18 cellular contexts compared by ENCODE assay signal in the genomic region with DNA sequence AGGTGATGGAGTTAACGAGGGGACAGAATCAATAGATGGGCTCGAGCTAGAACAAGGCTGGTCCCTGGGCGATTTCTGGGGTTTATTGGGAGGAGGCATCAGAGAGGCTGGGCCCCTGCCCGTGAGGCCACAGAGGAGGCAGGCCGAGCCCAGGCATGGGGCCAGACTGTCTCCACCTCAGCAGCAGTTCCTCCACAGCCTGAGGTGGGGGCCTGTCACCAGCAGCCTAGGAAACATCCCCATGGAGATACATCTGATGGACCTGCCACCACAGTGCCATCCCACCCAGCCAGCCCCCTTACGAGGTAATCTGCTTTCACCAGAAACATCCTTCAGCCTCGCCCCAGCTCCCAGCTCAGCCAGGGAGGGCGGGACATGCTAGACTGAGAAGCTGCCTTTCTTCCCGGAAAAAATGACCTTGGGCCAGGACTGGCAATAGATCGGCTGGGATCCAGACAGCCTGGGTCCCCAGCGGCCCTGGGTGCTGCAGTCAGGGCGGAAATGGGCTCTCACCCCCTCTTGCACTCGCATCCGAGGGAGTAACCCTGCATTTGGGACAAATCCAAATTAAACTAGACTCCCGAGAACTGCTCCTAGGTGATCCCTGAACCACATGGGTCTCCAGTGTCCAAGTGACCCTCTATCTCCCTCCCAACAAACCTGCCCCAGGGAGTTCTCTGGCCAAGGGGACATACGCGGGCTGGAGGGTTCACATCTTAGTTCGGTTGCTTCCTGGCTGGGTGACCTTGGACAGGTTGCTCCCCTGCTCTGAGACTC. TPM values are rescaled to one million over a fixed set of nuclear protein-coding genes. Genes with fewer than 3 reads are reported as not detected.
DNase-seq lines count a peak whose midpoint lies in the region; ATAC-seq and TF ChIP-seq lines count a peak whose summit lies in the region.
"Had no signal": no experiment of that assay in that cellular context is flagged by ENCODE, and none has a peak within 500 bp of the region (broad histone marks: within the 10 kb centered on the region; RNA-seq: fewer than 3 reads in every experiment).

No MANE protein-coding gene starts in this region.

- H3K18ac ChIP-seq in IMR-90 (ENCODE audit: low read depth, low read length), result no peak overlapping the region

- CTCF ChIA-PET in IMR-90 (lab: Yijun Ruan, JAX), result no interaction called here

- H3K9me1 ChIP-seq in IMR-90 (ENCODE audit: insufficient read depth, low read length), result no peaks in the 10 kb centered on the region

- no peak for TF ChIP-seq EP300 in transverse colon (IDR thresholded peaks at IDR 0.05; ENCODE audit: low read depth)

- H3K56ac ChIP-seq in IMR-90 (ENCODE audit: extremely low read depth, insufficient read depth, low read length), result no peak overlapping the region

- H3K27ac ChIP-seq in IMR-90 (ENCODE audit: insufficient read depth, low read length) (no peak overlapping the region), body of pancreas (no peak overlapping the region), transverse colon (no peak overlapping the region)
- H3K27ac ChIP-seq: A549 had no signal

- H3K23ac ChIP-seq in IMR-90 (ENCODE audit: low read depth, low read length), result no peak overlapping the region

- no TSS peak for BruUV-seq in IMR-90 (replicated peaks; lab: Mats Ljungman, UMichigan)

- TF ChIP-seq CTCF in IMR-90 (conservative IDR thresholded peaks at IDR 0.05; ENCODE audit: low read depth, low read length) (no peak), body of pancreas (IDR thresholded peaks at IDR 0.05) (no peak), mucosa of descending colon (IDR thresholded peaks at IDR 0.05) (no peak), transverse colon (IDR thresholded peaks at IDR 0.05) (no peak)

- no peaks in the 10 kb centered on the region for H3K36me3 ChIP-seq in IMR-90 (ENCODE audit: control insufficient read depth, insufficient read depth, low read length)
- H3K36me3 ChIP-seq in body of pancreas (replicated peaks in 1 of 2; ENCODE audit: insufficient read depth in 1 of 2, low read depth in 2 of 2), result no peaks in the 10 kb centered on the region
- no peaks in the 10 kb centered on the region for H3K36me3 ChIP-seq in mucosa of descending colon (ENCODE audit: low read depth)
- no peaks in the 10 kb centered on the region for H3K36me3 ChIP-seq in transverse colon

- peaks cover 93% of the 10 kb centered on the region for H3K27me3 ChIP-seq in IMR-90 (ENCODE audit: control insufficient read depth, insufficient read depth, low read length)
- H3K27me3 ChIP-seq in body of pancreas, result no peaks in the 10 kb centered on the region
- H3K27me3 ChIP-seq in transverse colon, result peaks cover 36% of the 10 kb centered on the region

- H2BK20ac ChIP-seq in IMR-90 (ENCODE audit: low read depth, low read length), result no peak overlapping the region

- no peak overlapping the region for H2BK5ac ChIP-seq in IMR-90 (ENCODE audit: low read depth, low read length, poor library complexity, severe bottlenecking)

- no peak overlapping the region for H2BK120ac ChIP-seq in IMR-90 (ENCODE audit: low read depth, low read length)

- no peak overlapping the region for H3K14ac ChIP-seq in IMR-90 (replicated peaks; ENCODE audit: low read depth, low read length)

- H3K4me3 ChIP-seq in IMR-90 (ENCODE audit: insufficient read depth, low read depth, low read length), result no peak overlapping the region
- no peak overlapping the region for H3K4me3 ChIP-seq in body of pancreas
- no peak overlapping the region for H3K4me3 ChIP-seq in mucosa of descending colon
- H3K4me3 ChIP-seq in transverse colon, result no peak overlapping the region
- H3K4me3 ChIP-seq: A549 had no signal

- no peak overlapping the region for H4K5ac ChIP-seq in IMR-90 (ENCODE audit: low read depth, low read length)

- no peak overlapping the region for H3K9ac ChIP-seq in IMR-90 (ENCODE audit: low read depth, low read length)

- intact Hi-C loops in IMR-90 (cut with micrococcal nuclease), result no loop called here
- intact Hi-C loops in body of pancreas (cut with DNase I), result no loop called here
- intact Hi-C loops in mucosa of descending colon (cut with DNase I, micrococcal nuclease), result no loop called here
- intact Hi-C loops in transverse colon (cut with DNase I; ENCODE audit: low total_unique reads), result no loop called here

- POLR2A ChIA-PET in IMR-90 (lab: Charles Lee; ENCODE audit: unreplicated experiment), result no interaction called here

- H2AK9ac ChIP-seq in IMR-90 (replicated peaks; ENCODE audit: low read depth, low read length, poor library complexity), result peak overlapping the region; percentile 28

- no peaks in the 10 kb centered on the region for H3K79me1 ChIP-seq in IMR-90 (ENCODE audit: low read depth in 1 of 2, low read length in 2 of 2)

- no peak overlapping the region for H4K8ac ChIP-seq in IMR-90 (ENCODE audit: low read depth in 2 of 2, low read length in 2 of 2)

- no peak for TF ChIP-seq RAD21 in IMR-90 (IDR thresholded peaks at IDR 0.05; ENCODE audit: low read length)

- in situ Hi-C loops in IMR-90 (cut with MboI; ENCODE audit: low sequenced_read_pairs), result no loop called here
- in situ Hi-C loops in transverse colon (cut with MboI; ENCODE audit: low pct_ligation_motif_present in 1 of 4, low pct_unique_long_range_greater_than_20kb in 1 of 4, low sequenced_read_pairs in 3 of 4), result no loop called here

- H2AK5ac ChIP-seq in IMR-90 (ENCODE audit: low read depth, low read length), result no peak overlapping the region

- TF ChIP-seq POLR2A in IMR-90 (IDR thresholded peaks at IDR 0.05; ENCODE audit: low read depth, low read length), result no peak
- no peak for TF ChIP-seq POLR2A in body of pancreas (IDR thresholded peaks at IDR 0.05)
- TF ChIP-seq POLR2A in transverse colon (IDR thresholded peaks at IDR 0.05), result no peak

- H3K4me1 ChIP-seq in IMR-90 (ENCODE audit: control insufficient read depth, insufficient read depth, low read length) (no peaks in the 10 kb centered on the region), body of pancreas (peaks cover 22% of the 10 kb centered on the region), mucosa of descending colon (ENCODE audit: low read depth) (peaks cover 20% of the 10 kb centered on the region), transverse colon (peaks cover 0 to 20% (median 9%) of the 10 kb centered on the region in 4 donors)
- H3K4me1 ChIP-seq: A549 had no signal

- H2AFZ ChIP-seq in IMR-90 (replicated peaks; ENCODE audit: low read length, poor library complexity), result peak overlapping the region; percentile 21

- dilution Hi-C loops in IMR-90 (cut with HindIII; ENCODE audit: low sequenced_read_pairs, unreplicated experiment), result no loop called here

- 56% methylated on average over 10 of the region's 18 CpGs; no CpG with 5 or more reads in 1 of the 2 experiments for WGBS in IMR-90 (ENCODE audit: extremely low coverage in 2 of 2, insufficient read length in 1 of 2), 2 experiments
- 15 to 17% methylated on average over 12 to 18 of the region's 18 CpGs for WGBS in body of pancreas, 2 donors
- 64% methylated on average over 15 of the region's 18 CpGs; no CpG with 5 or more reads in 1 of the 2 donors for WGBS in transverse colon (ENCODE audit: low coverage in 1 of 2), 2 donors

- H3K9me3 ChIP-seq in IMR-90 (ENCODE audit: control insufficient read depth, insufficient read depth, low read length) (no peaks in the 10 kb centered on the region), body of pancreas (no peaks in the 10 kb centered on the region), mucosa of descending colon (no peaks in the 10 kb centered on the region), transverse colon (no peaks in the 10 kb centered on the region)
- H3K9me3 ChIP-seq: A549 had no signal

- no peak for ATAC-seq in IMR-90 (ENCODE audit: low read depth)
- ATAC-seq in body of pancreas, result peak; percentile 68
- ATAC-seq in mucosa of descending colon, result peak; percentile 32
- ATAC-seq in HG03196 (IDR thresholded peaks at IDR 0.05; ENCODE audit: unreplicated experiment), result no peak
- ATAC-seq: A549; CD8-positive, alpha-beta T cell; HCT116; HepG2 had no signal

- H4K91ac ChIP-seq in IMR-90 (ENCODE audit: insufficient read depth, low read depth, low read length), result no peak overlapping the region

- DNase-seq in IMR-90 (no peak), body of pancreas (peak; percentile 41 to 64 (median 60)), mucosa of descending colon (peak in 2 of 3 donors; percentile 26 to 51), transverse colon (peak; percentile 27), HT-29 (ENCODE audit: low spot score) (no peak), NCI-H1105 treated with DMSO at 0.1 percent for 48 hours (lab: John Stamatoyannopoulos, UW) (no peak)
- DNase-seq: CD8-positive, alpha-beta T cell; COR-L47; DMS153; DMS79 treated with DMSO at 0.1 percent for 48 hours; EL had no signal

- no peak overlapping the region for H3K4ac ChIP-seq in IMR-90 (ENCODE audit: low read depth, low read length)

- H4K20me1 ChIP-seq in IMR-90 (ENCODE audit: insufficient read depth, low read length), result no peaks in the 10 kb centered on the region

- no peak overlapping the region for H3K4me2 ChIP-seq in IMR-90 (ENCODE audit: low read depth, low read length)
- H3K4me2 ChIP-seq: A549 had no signal

- no peak overlapping the region for H2BK15ac ChIP-seq in IMR-90 (ENCODE audit: low read depth, low read length)

TF ChIP-seq in IMR-90, 13 proteins besides CTCF, POLR2A, EP300 and RAD21 (continues in another document):
- TF ChIP-seq MXI1 (IDR thresholded peaks at IDR 0.05; ENCODE audit: borderline replicate concordance, low read depth, low read length), result no peak
- no peak for TF ChIP-seq RFX5 (IDR thresholded peaks at IDR 0.05; ENCODE audit: low read depth, low read length)
- TF ChIP-seq, protein P1, sequence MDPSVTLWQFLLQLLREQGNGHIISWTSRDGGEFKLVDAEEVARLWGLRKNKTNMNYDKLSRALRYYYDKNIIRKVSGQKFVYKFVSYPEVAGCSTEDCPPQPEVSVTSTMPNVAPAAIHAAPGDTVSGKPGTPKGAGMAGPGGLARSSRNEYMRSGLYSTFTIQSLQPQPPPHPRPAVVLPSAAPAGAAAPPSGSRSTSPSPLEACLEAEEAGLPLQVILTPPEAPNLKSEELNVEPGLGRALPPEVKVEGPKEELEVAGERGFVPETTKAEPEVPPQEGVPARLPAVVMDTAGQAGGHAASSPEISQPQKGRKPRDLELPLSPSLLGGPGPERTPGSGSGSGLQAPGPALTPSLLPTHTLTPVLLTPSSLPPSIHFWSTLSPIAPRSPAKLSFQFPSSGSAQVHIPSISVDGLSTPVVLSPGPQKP (IDR thresholded peaks at IDR 0.05; ENCODE audit: borderline replicate concordance, low read depth, low read length), result no peak
- no peak for TF ChIP-seq RCOR1 (IDR thresholded peaks at IDR 0.05; ENCODE audit: insufficient replicate concordance, low read length)
- TF ChIP-seq FOS (IDR thresholded peaks at IDR 0.05; ENCODE audit: low read depth, low read length), result no peak
- TF ChIP-seq BHLHE40 (IDR thresholded peaks at IDR 0.05; ENCODE audit: low read depth, low read length), result no peak

RNA-seq across cellular contexts. Expression of gene EPHA8, which starts 10.0 kb away (rescaled TPM):
- total RNA-seq in IMR-90 (2012; rRNA removed) (not detected in 2 replicates), body of pancreas (under 1 TPM; 0.52 to 0.66 TPM), mucosa of descending colon (not detected), transverse colon (not detected)
- not detected in 2 replicates for polyA plus RNA-seq in IMR-90 (2012; rRNA removed)
- not detected in 2 replicates for polyA plus RNA-seq in IMR-90 (2012; cell fraction: cytosol; rRNA removed)
- polyA plus RNA-seq in IMR-90 (2012; cell fraction: nucleus; rRNA removed; ENCODE audit: low replicate concordance), result not detected in 2 replicates
- total RNA-seq in HT-29 (2014; rRNA removed; shearing (Covaris generic)), result not detected in 2 replicates
- total RNA-seq: CD8-positive, alpha-beta T cell; HepG2 had no signal
- polyA plus RNA-seq: A549, AG04450, BJ, CD14-positive monocyte, HepG2 had no signal

Comparison
In these comparisons a context has a peak if more than half of its experiments do, and no peak if none do; other contexts are left out.
1. ATAC-seq: peak in body of pancreas (single experiment) and mucosa of descending colon (single experiment); none in IMR-90 (single experiment) and HG03196 (single experiment).
2. DNase-seq: peak in body of pancreas (4 of 4), mucosa of descending colon (2 of 3) and transverse colon (single experiment); none in IMR-90 (single experiment), HT-29 (single experiment) and NCI-H1105 treated with DMSO at 0.1 percent for 48 hours (single experiment).